17 cellular contexts compared by ENCODE assay signal in genomic region chr1:26159113-26160039, GRCh38. TPM values are rescaled to one million over a fixed set of nuclear protein-coding genes. Genes with fewer than 3 reads are reported as not detected.
DNase-seq lines count a peak whose midpoint lies in the region; ATAC-seq and TF ChIP-seq lines count a peak whose summit lies in the region.
"Had no signal": no experiment of that assay in that cellular context is flagged by ENCODE, and none has a peak within 500 bp of the region (broad histone marks: within the 10 kb centered on the region; RNA-seq: fewer than 3 reads in every experiment).

No MANE protein-coding gene starts in this region.

- H3K27ac ChIP-seq in breast epithelium = peak overlapping the region in 1 of 2 donors; percentile 25
- peak overlapping the region; percentile 34 for H3K27ac ChIP-seq in vagina
- H3K27ac ChIP-seq: testis had no signal

- H3K36me3 Mint-ChIP-seq in MCF 10A (ENCODE audit: insufficient read depth, unreplicated experiment) (no peaks in the 10 kb centered on the region), nephron progenitor cell (ENCODE audit: low read depth) (no peaks in the 10 kb centered on the region)

- POLR2A ChIA-PET in MCF 10A (lab: Yijun Ruan, JAX) = no interaction called here

- no peak for TF ChIP-seq POLR2A in breast epithelium (IDR thresholded peaks at IDR 0.05)
- TF ChIP-seq POLR2A in vagina (IDR thresholded peaks at IDR 0.05) = no peak

- H3K27me3 ChIP-seq in breast epithelium (peaks cover 4 to 19% of the 10 kb centered on the region in 2 donors), vagina (peaks cover 7% of the 10 kb centered on the region)
- H3K27me3 ChIP-seq: testis had no signal

- no peaks in the 10 kb centered on the region for H3K4me1 ChIP-seq in breast epithelium
- H3K4me1 ChIP-seq in vagina = peaks cover 14% of the 10 kb centered on the region

- DNase-seq in breast epithelium (ENCODE audit: low spot score in 2 of 2) (peak in 1 of 2 donors; percentile 31), MCF 10A (ENCODE audit: unreplicated experiment) (no peak), Right ventricle myocardium superior (no peak), nephron progenitor cell (peak; percentile 60), vagina (ENCODE audit: extremely low spot score in 2 of 2) (no peak), Kasumi-1 (lab: John Stamatoyannopoulos, UW) (no peak), NCI-H2029 (lab: John Stamatoyannopoulos, UW) (no peak)
- DNase-seq in activated CD4-positive, alpha-beta T cell treated with anti-CD3 and anti-CD28 coated beads for 4 hours = no peak
- DNase-seq: effector CD4-positive, alpha-beta T cell; NCI-H1105 treated with DMSO at 0.1 percent for 48 hours; NCI-H69; SIG-M5; testis had no signal

- ATAC-seq in Right ventricle myocardium superior (ENCODE audit: poor library complexity) = peak; percentile 71

- H3K27ac Mint-ChIP-seq in MCF 10A (ENCODE audit: low read depth, unreplicated experiment) (no peak overlapping the region), nephron progenitor cell (peak overlapping the region; percentile 83)

- no TSS peak for BruUV-seq in MCF 10A (replicated peaks; lab: Mats Ljungman, UMichigan)

- CTCF ChIA-PET in MCF 10A (lab: Yijun Ruan, JAX) = interaction anchor here (2.7 kb wide), 1 partner anchor 14 kb away, joined by 18 read pairs; no protein-coding TSS in a partner anchor

- TF ChIP-seq CTCF in breast epithelium (IDR thresholded peaks at IDR 0.05) (no peak), MCF 10A (IDR thresholded peaks at IDR 0.05; ENCODE audit: unreplicated experiment) (no peak), nephron progenitor cell (IDR thresholded peaks at IDR 0.05) (no peak), vagina (IDR thresholded peaks at IDR 0.05) (no peak)

- H3K4me1 Mint-ChIP-seq in MCF 10A (ENCODE audit: insufficient read depth, unreplicated experiment) (no peaks in the 10 kb centered on the region), nephron progenitor cell (peaks cover 65% of the 10 kb centered on the region)

- peak overlapping the region; percentile 48 to 58 (median 53) for H3K4me3 ChIP-seq in breast epithelium
- H3K4me3 ChIP-seq in vagina = peak overlapping the region; percentile 19 to 41

- H3K36me3 ChIP-seq in breast epithelium (no peaks in the 10 kb centered on the region), vagina (no peaks in the 10 kb centered on the region)
- H3K36me3 ChIP-seq: adrenal gland had no signal

- H3K4me3 Mint-ChIP-seq in MCF 10A (ENCODE audit: unreplicated experiment) = no peak overlapping the region
- peak overlapping the region; percentile 62 for H3K4me3 Mint-ChIP-seq in nephron progenitor cell

- H3K9me3 Mint-ChIP-seq in MCF 10A (ENCODE audit: unreplicated experiment) (no peaks in the 10 kb centered on the region), nephron progenitor cell (no peaks in the 10 kb centered on the region)

- H3K27me3 Mint-ChIP-seq in MCF 10A (ENCODE audit: insufficient read depth, unreplicated experiment) = no peaks in the 10 kb centered on the region
- H3K27me3 Mint-ChIP-seq in nephron progenitor cell (ENCODE audit: low read depth, poor library complexity) = peaks cover 14% of the 10 kb centered on the region

- intact Hi-C loops in breast epithelium (cut with DNase I; ENCODE audit: low total_unique reads) = loop anchor here (10.0 kb wide), 2 partner anchors 55 to 75 kb away; partner anchors contain the start of gene CEP85
- intact Hi-C loops in MCF 10A (cut with micrococcal nuclease) = no loop called here
- intact Hi-C loops in Right ventricle myocardium superior (cut with DNase I) = loop anchor here (5.0 kb wide), 2 partner anchors 47 to 122 kb away; partner anchors contain the start of gene PDIK1L
- intact Hi-C loops in vagina (cut with DNase I) = loop anchor here (5.0 to 10.0 kb wide), 2 partner anchors 47 to 125 kb away; partner anchors contain the start of gene PDIK1L

- H3K9me3 ChIP-seq in breast epithelium = no peaks in the 10 kb centered on the region
- no peaks in the 10 kb centered on the region for H3K9me3 ChIP-seq in vagina
- H3K9me3 ChIP-seq: adrenal gland, testis had no signal

RNA-seq across cellular contexts. Expression of gene FAM110D, which starts 0.5 kb away (rescaled TPM):
- total RNA-seq in breast epithelium = 1 to 10 TPM; 3.4 to 9.1 (median 6.2) TPM
- total RNA-seq in MCF 10A (2022) = not detected in 2 replicates
- total RNA-seq in Right ventricle myocardium superior = 4.0 TPM
- 4.2 TPM for total RNA-seq in vagina
- total RNA-seq: renal cortical epithelial cell had no signal

RNA-seq across cellular contexts. Expression of gene C1orf232, which starts 9.4 kb away (rescaled TPM):
- total RNA-seq in breast epithelium = not detected
- not detected in 2 replicates for total RNA-seq in MCF 10A (2022)
- total RNA-seq in Right ventricle myocardium superior = not detected
- not detected for total RNA-seq in vagina
- total RNA-seq: A172, adrenal gland, HT1080, renal cortical epithelial cell, testis had no signal

RNA-seq across cellular contexts. Expression of gene ZNF593, which starts 10.3 kb away (rescaled TPM):
- 10 to 100 TPM; 26.4 to 39.7 (median 31.9) TPM for total RNA-seq in breast epithelium
- total RNA-seq in MCF 10A (2022) = 61.5 and 82.6 TPM in 2 replicates
- 14.1 TPM for total RNA-seq in Right ventricle myocardium superior
- 18.7 TPM for total RNA-seq in vagina

RNA-seq across cellular contexts. Expression of gene ZNF593OS, which starts 12.3 kb away (rescaled TPM):
- not detected for total RNA-seq in breast epithelium
- not detected in 2 replicates for total RNA-seq in MCF 10A (2022)
- not detected for total RNA-seq in Right ventricle myocardium superior
- total RNA-seq in vagina = not detected
- total RNA-seq: A172, HT1080, renal cortical epithelial cell had no signal

RNA-seq across cellular contexts. Expression of gene CNKSR1, which starts 17.9 kb away (rescaled TPM):
- 10 to 100 TPM in 2 of 3 donors, 1 to 10 TPM in 1; 2.2 to 28.2 (median 22.3) TPM for total RNA-seq in breast epithelium
- 31.0 and 35.5 TPM in 2 replicates for total RNA-seq in MCF 10A (2022)
- total RNA-seq in Right ventricle myocardium superior = 1.4 TPM
- 21.9 TPM for total RNA-seq in vagina
- total RNA-seq: A172 had no signal
